Comparison of ENCODE assay signal across 28 cellular contexts in genomic region chr9:129474740-129475404, GRCh38.
DNase-seq lines count a peak whose midpoint lies in the region; ATAC-seq, FAIRE-seq and TF ChIP-seq lines count a peak whose summit lies in the region.
"Had no signal": no experiment of that assay in that cellular context is flagged by ENCODE, and none has a peak within 500 bp of the region (broad histone marks: within the 10 kb centered on the region; RNA-seq: fewer than 3 reads in every experiment).

No MANE protein-coding gene starts in this region.

- H3K27ac ChIP-seq in A549 (peak overlapping the region; percentile 99 to 100; a peak in 5 of 6 replicates), suprapubic skin (peak overlapping the region; percentile 47)
- H3K27ac ChIP-seq: epithelial cell of prostate, PC-9, transverse colon had no signal

- H3K4me3 ChIP-seq in A549 (no peak overlapping the region), suprapubic skin (no peak overlapping the region)
- H3K4me3 ChIP-seq: GM12878, PC-9, transverse colon had no signal

- H3K9me3 ChIP-seq in A549 (peaks cover 17% of the 10 kb centered on the region), suprapubic skin (no peaks in the 10 kb centered on the region)
- H3K9me3 ChIP-seq: BE2C, transverse colon had no signal

- no peak overlapping the region for H3K4me2 ChIP-seq in A549
- H3K4me2 ChIP-seq: PC-9 had no signal

- peaks cover 31% of the 10 kb centered on the region for H3K4me1 Mint-ChIP-seq in chondrocyte (ENCODE audit: low read depth)
- H3K4me1 Mint-ChIP-seq: memory B cell had no signal

- no peaks in the 10 kb centered on the region for H3K27me3 ChIP-seq in suprapubic skin
- H3K27me3 ChIP-seq: BE2C, transverse colon had no signal

- TF ChIP-seq EP300 in A549 (IDR thresholded peaks at IDR 0.05) = no peak
- TF ChIP-seq EP300 in Ishikawa (IDR thresholded peaks at IDR 0.05; ENCODE audit: borderline replicate concordance) = no peak
- TF ChIP-seq EP300 in suprapubic skin (IDR thresholded peaks at IDR 0.05) = no peak

- no peaks in the 10 kb centered on the region for H3K36me3 ChIP-seq in suprapubic skin
- H3K36me3 ChIP-seq: BE2C, transverse colon had no signal

- 79% methylated on average over 6 of the region's 6 CpGs for WGBS in A549 (ENCODE audit: missing lambda C conversion rate)
- 83% methylated on average over 6 of the region's 6 CpGs for WGBS in suprapubic skin

- no peak for FAIRE-seq in A549 (lab: Jason Lieb, UNC)
- FAIRE-seq: colon, GM12878, H54 had no signal

- H3K4me3 Mint-ChIP-seq in chondrocyte (ENCODE audit: unreplicated experiment) = no peak overlapping the region
- H3K4me3 Mint-ChIP-seq: activated CD4-positive, alpha-beta memory T cell treated with anti-CD3 and anti-CD28 coated beads for 36 hours; memory B cell; nephron progenitor cell; stimulated activated naive CD8-positive, alpha-beta T cell treated with anti-CD3 and anti-CD28 coated beads, Interleukin-15, amount 100 ng/mL, for 72 hours had no signal

- CTCF ChIA-PET in A549 (lab: Yijun Ruan, JAX) = interaction anchor here (1.0 to 2.8 kb wide), 9 partner anchors 8 to 335 kb away, joined by 3 to 13 read pairs (median 4); partner anchors contain the start of gene IER5L

- POLR2A ChIA-PET in A549 (lab: Yijun Ruan, JAX) = interaction anchor here (0.7 kb wide), 1 partner anchor 297 kb away, joined by 3 read pairs; the partner anchor contains the start of gene IER5L

- no peak for TF ChIP-seq RAD21 in A549 (conservative IDR thresholded peaks at IDR 0.05 in 1 of 2, IDR thresholded peaks at IDR 0.05 in 1 of 2)
- TF ChIP-seq RAD21 in Ishikawa (IDR thresholded peaks at IDR 0.05; ENCODE audit: low read depth) = no peak

- no peak for TF ChIP-seq CTCF in A549 (IDR thresholded peaks at IDR 0.05)
- no peak for TF ChIP-seq CTCF in chondrocyte (IDR thresholded peaks at IDR 0.05)
- no peak for TF ChIP-seq CTCF in suprapubic skin (IDR thresholded peaks at IDR 0.05)

- H3K36me3 Mint-ChIP-seq in chondrocyte (ENCODE audit: low read depth) = peaks cover 4% of the 10 kb centered on the region
- H3K36me3 Mint-ChIP-seq: memory B cell had no signal

- DNase-seq in A549 (ENCODE audit: low read depth in 1 of 2, low spot score in 1 of 2) = peak in 1 of 2 experiments; percentile 65
- DNase-seq in chondrocyte (ENCODE audit: low spot score) = peak; percentile 76
- peak in 1 of 2 donors; percentile 64 for DNase-seq in suprapubic skin (ENCODE audit: low spot score in 2 of 2)
- no peak for DNase-seq in central memory CD4-positive, alpha-beta T cell
- no peak for DNase-seq in SKM-1 (lab: John Stamatoyannopoulos, UW; ENCODE audit: unreplicated experiment)
- DNase-seq in HuH-7 (ENCODE audit: low spot score) = no peak
- DNase-seq: activated CD4-positive, alpha-beta memory T cell treated with anti-CD3 and anti-CD28 coated beads for 36 hours; activated CD4-positive, CD25-positive, alpha-beta regulatory T cell treated with anti-CD3 and anti-CD28 coated beads, Interleukin-2, amount 50 U/mL, for 72 hours; activated CD8-positive, alpha-beta memory T cell treated with anti-CD3 and anti-CD28 coated beads, Interleukin-2, amount 50 U/mL, for 4 hours; activated naive CD4-positive, alpha-beta T cell treated with Interleukin-2 at 50 U/mL for 16 hours; BE2C; effector memory CD4-positive, alpha-beta T cell; NCI-H146; NCI-H226; NCI-H69; nephron progenitor cell; PC-9; retina; SHP77; stimulated activated naive CD8-positive, alpha-beta T cell treated with anti-CD3 and anti-CD28 coated beads, Interleukin-15, amount 100 ng/mL, for 72 hours; transverse colon had no signal

- no peak for ATAC-seq in A549
- no peak for ATAC-seq in HG02798 (IDR thresholded peaks at IDR 0.05; ENCODE audit: poor library complexity, unreplicated experiment)
- ATAC-seq: GM12878; stimulated activated naive CD8-positive, alpha-beta T cell treated with anti-CD3 and anti-CD28 coated beads, Interleukin-15, amount 100 ng/mL, for 72 hours had no signal

- TF ChIP-seq POLR2A in A549 (IDR thresholded peaks at IDR 0.05; ENCODE audit: low read length) (no peak), suprapubic skin (IDR thresholded peaks at IDR 0.05) (no peak)

- H3K27me3 Mint-ChIP-seq in chondrocyte (ENCODE audit: low read depth) = no peaks in the 10 kb centered on the region
- H3K27me3 Mint-ChIP-seq: stimulated activated naive CD8-positive, alpha-beta T cell treated with anti-CD3 and anti-CD28 coated beads, Interleukin-15, amount 100 ng/mL, for 72 hours had no signal

- H3K9me3 Mint-ChIP-seq in chondrocyte (ENCODE audit: low read depth) = peaks cover 3% of the 10 kb centered on the region
- H3K9me3 Mint-ChIP-seq: memory B cell; stimulated activated naive CD8-positive, alpha-beta T cell treated with anti-CD3 and anti-CD28 coated beads, Interleukin-15, amount 100 ng/mL, for 72 hours had no signal

- H3K4me1 ChIP-seq in A549 = peaks cover 58% of the 10 kb centered on the region
- H3K4me1 ChIP-seq in suprapubic skin = peaks cover 34% of the 10 kb centered on the region

- H3K27ac Mint-ChIP-seq in chondrocyte (ENCODE audit: unreplicated experiment) = no peak overlapping the region
- H3K27ac Mint-ChIP-seq: activated CD4-positive, alpha-beta memory T cell treated with anti-CD3 and anti-CD28 coated beads for 36 hours; memory B cell; stimulated activated naive CD8-positive, alpha-beta T cell treated with anti-CD3 and anti-CD28 coated beads, Interleukin-15, amount 100 ng/mL, for 72 hours had no signal

TF ChIP-seq in A549, 52 proteins besides CTCF, POLR2A, EP300 and RAD21:
- TF ChIP-seq MAX (IDR thresholded peaks at IDR 0.05) = 0 out of 2 replicates have a peak, but pooled peaks have one; percentile 22
- TF ChIP-seq USF2 (IDR thresholded peaks at IDR 0.05) = peak; percentile 76
- no peak for TF ChIP-seq FOSL2 (IDR thresholded peaks at IDR 0.05)
- no peak for TF ChIP-seq FOSL2 (CRISPR knock-in tag; IDR thresholded peaks at IDR 0.05)

TF ChIP-seq in Ishikawa, 13 proteins besides CTCF, POLR2A, EP300 and RAD21:
- TF ChIP-seq USF1 (IDR thresholded peaks at IDR 0.05) = peak; percentile 78
- TF ChIP-seq NFIC (IDR thresholded peaks at IDR 0.05) = no peak
